ENCODE assay signal across 9 cellular contexts in the genomic region with DNA sequence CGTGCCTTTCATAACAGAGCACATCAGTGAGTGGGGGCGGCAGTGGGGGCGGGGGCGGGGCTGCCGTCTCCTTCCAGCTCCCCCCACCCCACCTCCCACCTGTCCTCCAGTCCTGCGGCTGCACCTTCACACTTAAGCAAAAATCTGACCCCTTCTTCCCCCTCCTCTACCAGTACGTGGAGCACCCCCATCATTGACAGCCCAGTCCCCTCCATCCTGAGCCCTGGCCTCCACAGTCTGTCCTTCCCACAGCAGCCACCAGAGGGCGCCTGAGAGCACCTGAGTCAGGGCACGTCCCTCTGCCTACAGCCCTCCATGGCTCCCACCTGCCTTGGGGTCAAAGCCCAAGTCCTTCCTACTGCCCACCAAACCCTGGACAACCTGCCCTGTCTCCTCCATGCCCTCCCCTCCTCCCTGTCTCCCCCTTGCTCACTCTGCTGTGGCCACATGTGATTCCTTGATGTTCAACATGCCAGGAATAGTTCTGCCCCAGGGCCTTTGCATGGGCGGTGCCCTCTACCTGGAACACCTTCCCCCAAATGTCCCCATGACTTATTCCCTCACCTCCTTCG. TPM values are rescaled to one million over a fixed set of nuclear protein-coding genes. Genes with fewer than 3 reads are reported as not detected.
DNase-seq lines count a peak whose midpoint lies in the region; ATAC-seq lines count a peak whose summit lies in the region.
"Had no signal": no experiment of that assay in that cellular context is flagged by ENCODE, and none has a peak within 500 bp of the region (broad histone marks: within the 10 kb centered on the region; RNA-seq: fewer than 3 reads in every experiment).

No MANE protein-coding gene starts in this region.

- H3K36me3 ChIP-seq in skeletal muscle satellite cell (ENCODE audit: insufficient read depth, low read length) = no peaks in the 10 kb centered on the region
- H3K36me3 ChIP-seq: BLaER1 had no signal

- peaks cover 13% of the 10 kb centered on the region for H3K4me1 ChIP-seq in skeletal muscle satellite cell (ENCODE audit: control insufficient read depth, insufficient read depth, low read length)

- DNase-seq in DMS53 (lab: John Stamatoyannopoulos, UW) (peak; percentile 59), DMS53 treated with DMSO at 0.1 percent for 48 hours (lab: John Stamatoyannopoulos, UW; ENCODE audit: unreplicated experiment) (no peak), OCI-M1 (lab: John Stamatoyannopoulos, UW) (peak; percentile 59), head of caudate nucleus (peak in 38 of 42 donors; percentile 17 to 76 (median 56))
- DNase-seq in activated T-cell treated with anti-CD3 and anti-CD28 coated beads, Interleukin-2, amount 50 U/mL, for 4 hours = peak; percentile 68

- peak overlapping the region; percentile 27 for H3K4me2 ChIP-seq in skeletal muscle satellite cell (ENCODE audit: low read length)
- H3K4me2 ChIP-seq: BLaER1 had no signal

- H3K36me3 Mint-ChIP-seq in activated T-cell treated with anti-CD3 and anti-CD28 coated beads, Interleukin-2, amount 50 U/mL, for 4 hours (ENCODE audit: insufficient read depth) = no peaks in the 10 kb centered on the region

- peaks cover 7% of the 10 kb centered on the region for H3K4me1 Mint-ChIP-seq in activated T-cell treated with anti-CD3 and anti-CD28 coated beads, Interleukin-2, amount 50 U/mL, for 4 hours (ENCODE audit: low read depth)

- H3K4me3 ChIP-seq in skeletal muscle satellite cell (ENCODE audit: low read length) = no peak overlapping the region
- H3K4me3 ChIP-seq: BLaER1 had no signal

- H3K9me3 Mint-ChIP-seq in activated T-cell treated with anti-CD3 and anti-CD28 coated beads, Interleukin-2, amount 50 U/mL, for 4 hours = no peaks in the 10 kb centered on the region

- H3K9ac ChIP-seq in skeletal muscle satellite cell (ENCODE audit: low read depth, low read length) = no peak overlapping the region
- H3K9ac ChIP-seq: BLaER1 had no signal

- H3K27me3 ChIP-seq in skeletal muscle satellite cell (ENCODE audit: control insufficient read depth, insufficient read depth, low read length) = peaks cover 19% of the 10 kb centered on the region
- H3K27me3 ChIP-seq: BLaER1 had no signal

- intact Hi-C loops in head of caudate nucleus (cut with DNase I) = no loop called here

- peaks cover 13% of the 10 kb centered on the region for H3K27me3 Mint-ChIP-seq in activated T-cell treated with anti-CD3 and anti-CD28 coated beads, Interleukin-2, amount 50 U/mL, for 4 hours (ENCODE audit: low read depth)

- no peaks in the 10 kb centered on the region for H3K9me3 ChIP-seq in skeletal muscle satellite cell (replicated peaks; ENCODE audit: low read length)
- H3K9me3 ChIP-seq: BLaER1 had no signal

- ATAC-seq in activated T-cell treated with anti-CD3 and anti-CD28 coated beads, Interleukin-2, amount 50 U/mL, for 4 hours = peak; percentile 33 to 50
- ATAC-seq in HG02759 (IDR thresholded peaks at IDR 0.05; ENCODE audit: unreplicated experiment) (no peak), HG02970 (IDR thresholded peaks at IDR 0.05; ENCODE audit: low FRiP score, unreplicated experiment) (no peak)

- no peak overlapping the region for H3K4me3 Mint-ChIP-seq in activated T-cell treated with anti-CD3 and anti-CD28 coated beads, Interleukin-2, amount 50 U/mL, for 4 hours

RNA-seq across cellular contexts. Expression of gene EBI3, which starts 4.0 kb away (rescaled TPM):
- 10 to 100 TPM in 1 of 3 donors, 1 to 10 TPM in 2; 6.3 to 26.2 (median 9.9) TPM for total RNA-seq in activated T-cell treated with anti-CD3 and anti-CD28 coated beads, Interleukin-2, amount 50 U/mL, for 4 hours
- not detected in 2 replicates for total RNA-seq in skeletal muscle satellite cell (2012; rRNA removed)

RNA-seq across cellular contexts. Expression of gene YJU2, which starts 13.5 kb away (rescaled TPM):
- 10 to 100 TPM; 59.7 to 60.7 (median 59.9) TPM for total RNA-seq in activated T-cell treated with anti-CD3 and anti-CD28 coated beads, Interleukin-2, amount 50 U/mL, for 4 hours
- 13.8 and 15.7 TPM in 2 replicates for total RNA-seq in skeletal muscle satellite cell (2012; rRNA removed)

RNA-seq across cellular contexts. Expression of gene SHD, which starts 45.7 kb away (rescaled TPM):
- total RNA-seq in activated T-cell treated with anti-CD3 and anti-CD28 coated beads, Interleukin-2, amount 50 U/mL, for 4 hours = not detected
- total RNA-seq in skeletal muscle satellite cell (2012; rRNA removed) = 1.0 and 4.6 TPM in 2 replicates

RNA-seq across cellular contexts. Expression of gene ANKRD24, which starts 50.9 kb away (rescaled TPM):
- total RNA-seq in activated T-cell treated with anti-CD3 and anti-CD28 coated beads, Interleukin-2, amount 50 U/mL, for 4 hours = under 1 TPM; 0.25 to 0.71 (median 0.26) TPM
- 0.25 and 0.44 TPM in 2 replicates for total RNA-seq in skeletal muscle satellite cell (2012; rRNA removed)

RNA-seq across cellular contexts. Expression of gene SIRT6, which starts 51.0 kb away (rescaled TPM):
- total RNA-seq in activated T-cell treated with anti-CD3 and anti-CD28 coated beads, Interleukin-2, amount 50 U/mL, for 4 hours = 10 to 100 TPM; 42.9 to 48.2 (median 43.9) TPM
- 11.9 and 16.2 TPM in 2 replicates for total RNA-seq in skeletal muscle satellite cell (2012; rRNA removed)

Comparison
In these comparisons a context has a peak if more than half of its experiments do, and no peak if none do; other contexts are left out.
1. ATAC-seq: peak in activated T-cell treated with anti-CD3 and anti-CD28 coated beads, Interleukin-2, amount 50 U/mL, for 4 hours (2 of 2); none in HG02759 (single experiment) and HG02970 (single experiment).